Comparison of ENCODE assay signal across 1 cellular context in the genomic region with DNA sequence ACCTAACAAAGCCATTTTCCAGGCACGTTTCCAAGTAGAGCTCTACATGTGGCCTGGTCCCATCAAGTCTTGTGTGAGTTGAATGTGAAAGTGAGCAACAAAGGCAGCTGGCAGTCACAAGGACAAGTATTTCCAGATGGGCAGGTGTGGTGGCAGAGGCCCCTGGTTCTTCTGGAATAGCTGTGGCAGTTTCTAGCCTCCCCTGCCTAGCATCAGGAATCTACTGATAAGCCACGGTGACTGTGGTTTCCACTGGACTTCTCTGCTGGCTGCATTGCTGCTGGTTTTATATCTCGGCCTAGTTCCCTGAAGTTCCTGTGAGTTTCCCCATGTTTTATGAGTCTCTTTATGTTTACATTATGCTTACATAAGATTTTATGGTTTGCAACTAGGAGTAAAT.
TF ChIP-seq lines count a peak whose summit lies in the region.

No MANE protein-coding gene starts in this region.

TF ChIP-seq in HEK293, 187 proteins besides CTCF, POLR2A, EP300 and RAD21 (continued from another document):
- TF ChIP-seq PRDM10 (tag by site-specific recombination; IDR thresholded peaks at IDR 0.05): 0 out of 2 replicates have a peak, but pooled peaks have one; percentile 7
- TF ChIP-seq KLF10 (tag by site-specific recombination; IDR thresholded peaks at IDR 0.05): no peak
- no peak for TF ChIP-seq TCF7L2 (IDR thresholded peaks at IDR 0.05; ENCODE audit: borderline replicate concordance, low read depth, low read length)
- peak; percentile 40; the same call in 1 of the 2 replicates for TF ChIP-seq ZNF394 (tag by site-specific recombination; IDR thresholded peaks at IDR 0.05; ENCODE audit: borderline replicate concordance)
- TF ChIP-seq FEZF1 (tag by site-specific recombination; IDR thresholded peaks at IDR 0.05): peak; percentile 95
- TF ChIP-seq ZNF670 (tag by site-specific recombination; IDR thresholded peaks at IDR 0.05; ENCODE audit: low read depth): no peak
- 0 out of 2 replicates have a peak, but pooled peaks have one; percentile 20 for TF ChIP-seq ZNF660 (tag by site-specific recombination; IDR thresholded peaks at IDR 0.05)
- TF ChIP-seq ZNF239 (tag by site-specific recombination; IDR thresholded peaks at IDR 0.05): no peak
- peak; percentile 22 for TF ChIP-seq SETDB1 (IDR thresholded peaks at IDR 0.05; ENCODE audit: insufficient read length, low read length)
- TF ChIP-seq, protein P1, sequence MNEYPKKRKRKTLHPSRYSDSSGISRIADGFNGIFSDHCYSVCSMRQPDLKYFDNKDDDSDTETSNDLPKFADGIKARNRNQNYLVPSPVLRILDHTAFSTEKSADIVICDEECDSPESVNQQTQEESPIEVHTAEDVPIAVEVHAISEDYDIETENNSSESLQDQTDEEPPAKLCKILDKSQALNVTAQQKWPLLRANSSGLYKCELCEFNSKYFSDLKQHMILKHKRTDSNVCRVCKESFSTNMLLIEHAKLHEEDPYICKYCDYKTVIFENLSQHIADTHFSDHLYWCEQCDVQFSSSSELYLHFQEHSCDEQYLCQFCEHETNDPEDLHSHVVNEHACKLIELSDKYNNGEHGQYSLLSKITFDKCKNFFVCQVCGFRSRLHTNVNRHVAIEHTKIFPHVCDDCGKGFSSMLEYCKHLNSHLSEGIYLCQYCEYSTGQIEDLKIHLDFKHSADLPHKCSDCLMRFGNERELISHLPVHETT (tag by site-specific recombination; IDR thresholded peaks at IDR 0.05): no peak
- no peak for TF ChIP-seq ZNF37A (tag by site-specific recombination; IDR thresholded peaks at IDR 0.05)
- peak; percentile 34 for TF ChIP-seq ZIC2 (tag by site-specific recombination; IDR thresholded peaks at IDR 0.05)
- TF ChIP-seq ZBTB8A (tag by site-specific recombination; IDR thresholded peaks at IDR 0.05): 0 out of 2 replicates have a peak, but pooled peaks have one; percentile 24
- TF ChIP-seq ZNF707 (tag by site-specific recombination; IDR thresholded peaks at IDR 0.05): no peak
- no peak for TF ChIP-seq ZFP37 (tag by site-specific recombination; IDR thresholded peaks at IDR 0.05)
- peak; percentile 91 for TF ChIP-seq TRIM28 (IDR thresholded peaks at IDR 0.05; ENCODE audit: borderline replicate concordance, low read length)
- TF ChIP-seq, protein P2, sequence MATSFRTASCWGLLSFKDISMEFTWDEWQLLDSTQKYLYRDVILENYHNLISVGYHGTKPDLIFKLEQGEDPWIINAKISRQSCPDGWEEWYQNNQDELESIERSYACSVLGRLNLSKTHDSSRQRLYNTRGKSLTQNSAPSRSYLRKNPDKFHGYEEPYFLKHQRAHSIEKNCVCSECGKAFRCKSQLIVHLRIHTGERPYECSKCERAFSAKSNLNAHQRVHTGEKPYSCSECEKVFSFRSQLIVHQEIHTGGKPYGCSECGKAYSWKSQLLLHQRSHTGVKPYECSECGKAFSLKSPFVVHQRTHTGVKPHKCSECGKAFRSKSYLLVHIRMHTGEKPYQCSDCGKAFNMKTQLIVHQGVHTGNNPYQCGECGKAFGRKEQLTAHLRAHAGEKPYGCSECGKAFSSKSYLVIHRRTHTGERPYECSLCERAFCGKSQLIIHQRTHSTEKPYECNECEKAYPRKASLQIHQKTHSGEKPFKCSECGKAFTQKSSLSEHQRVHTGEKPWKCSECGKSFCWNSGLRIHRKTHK (tag by site-specific recombination; IDR thresholded peaks at IDR 0.05): no peak
- no peak for TF ChIP-seq PATZ1 (tag by site-specific recombination; IDR thresholded peaks at IDR 0.05)
- no peak for TF ChIP-seq ZNF214 (tag by site-specific recombination; IDR thresholded peaks at IDR 0.05; ENCODE audit: borderline replicate concordance)
- no peak for TF ChIP-seq ZNF114 (tag by site-specific recombination; IDR thresholded peaks at IDR 0.05)
- no peak for TF ChIP-seq ZNF280C (tag by site-specific recombination; IDR thresholded peaks at IDR 0.05)
- TF ChIP-seq ZNF530 (tag by site-specific recombination; IDR thresholded peaks at IDR 0.05; ENCODE audit: low read depth): no peak
- TF ChIP-seq, protein P3, sequence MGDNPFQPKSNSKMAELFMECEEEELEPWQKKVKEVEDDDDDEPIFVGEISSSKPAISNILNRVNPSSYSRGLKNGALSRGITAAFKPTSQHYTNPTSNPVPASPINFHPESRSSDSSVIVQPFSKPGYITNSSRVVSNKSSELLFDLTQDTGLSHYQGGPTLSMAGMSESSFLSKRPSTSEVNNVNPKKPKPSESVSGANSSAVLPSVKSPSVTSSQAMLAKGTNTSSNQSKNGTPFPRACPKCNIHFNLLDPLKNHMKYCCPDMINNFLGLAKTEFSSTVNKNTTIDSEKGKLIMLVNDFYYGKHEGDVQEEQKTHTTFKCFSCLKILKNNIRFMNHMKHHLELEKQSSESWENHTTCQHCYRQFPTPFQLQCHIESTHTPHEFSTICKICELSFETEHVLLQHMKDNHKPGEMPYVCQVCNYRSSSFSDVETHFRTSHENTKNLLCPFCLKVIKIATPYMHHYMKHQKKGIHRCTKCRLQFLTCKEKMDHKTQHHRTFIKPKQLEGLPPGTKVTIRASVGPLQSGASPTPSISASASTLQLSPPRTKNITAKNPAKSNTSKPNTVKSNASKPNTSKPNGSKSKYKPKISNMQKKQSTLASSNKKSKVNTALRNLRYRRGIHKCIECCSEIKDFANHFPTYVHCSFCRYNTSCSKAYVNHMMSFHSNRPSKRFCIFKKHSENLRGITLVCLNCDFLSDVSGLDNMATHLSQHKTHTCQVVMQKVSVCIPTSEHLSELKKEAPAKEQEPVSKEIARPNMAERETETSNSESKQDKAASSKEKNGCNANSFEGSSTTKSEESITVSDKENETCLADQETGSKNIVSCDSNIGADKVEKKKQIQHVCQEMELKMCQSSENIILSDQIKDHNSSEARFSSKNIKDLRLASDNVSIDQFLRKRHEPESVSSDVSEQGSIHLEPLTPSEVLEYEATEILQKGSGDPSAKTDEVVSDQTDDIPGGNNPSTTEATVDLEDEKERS (tag by site-specific recombination; IDR thresholded peaks at IDR 0.05): no peak
- no peak for TF ChIP-seq ZNF146 (tag by site-specific recombination; IDR thresholded peaks at IDR 0.05)
- TF ChIP-seq ZNF112 (tag by site-specific recombination; IDR thresholded peaks at IDR 0.05): no peak
- TF ChIP-seq, protein P4, sequence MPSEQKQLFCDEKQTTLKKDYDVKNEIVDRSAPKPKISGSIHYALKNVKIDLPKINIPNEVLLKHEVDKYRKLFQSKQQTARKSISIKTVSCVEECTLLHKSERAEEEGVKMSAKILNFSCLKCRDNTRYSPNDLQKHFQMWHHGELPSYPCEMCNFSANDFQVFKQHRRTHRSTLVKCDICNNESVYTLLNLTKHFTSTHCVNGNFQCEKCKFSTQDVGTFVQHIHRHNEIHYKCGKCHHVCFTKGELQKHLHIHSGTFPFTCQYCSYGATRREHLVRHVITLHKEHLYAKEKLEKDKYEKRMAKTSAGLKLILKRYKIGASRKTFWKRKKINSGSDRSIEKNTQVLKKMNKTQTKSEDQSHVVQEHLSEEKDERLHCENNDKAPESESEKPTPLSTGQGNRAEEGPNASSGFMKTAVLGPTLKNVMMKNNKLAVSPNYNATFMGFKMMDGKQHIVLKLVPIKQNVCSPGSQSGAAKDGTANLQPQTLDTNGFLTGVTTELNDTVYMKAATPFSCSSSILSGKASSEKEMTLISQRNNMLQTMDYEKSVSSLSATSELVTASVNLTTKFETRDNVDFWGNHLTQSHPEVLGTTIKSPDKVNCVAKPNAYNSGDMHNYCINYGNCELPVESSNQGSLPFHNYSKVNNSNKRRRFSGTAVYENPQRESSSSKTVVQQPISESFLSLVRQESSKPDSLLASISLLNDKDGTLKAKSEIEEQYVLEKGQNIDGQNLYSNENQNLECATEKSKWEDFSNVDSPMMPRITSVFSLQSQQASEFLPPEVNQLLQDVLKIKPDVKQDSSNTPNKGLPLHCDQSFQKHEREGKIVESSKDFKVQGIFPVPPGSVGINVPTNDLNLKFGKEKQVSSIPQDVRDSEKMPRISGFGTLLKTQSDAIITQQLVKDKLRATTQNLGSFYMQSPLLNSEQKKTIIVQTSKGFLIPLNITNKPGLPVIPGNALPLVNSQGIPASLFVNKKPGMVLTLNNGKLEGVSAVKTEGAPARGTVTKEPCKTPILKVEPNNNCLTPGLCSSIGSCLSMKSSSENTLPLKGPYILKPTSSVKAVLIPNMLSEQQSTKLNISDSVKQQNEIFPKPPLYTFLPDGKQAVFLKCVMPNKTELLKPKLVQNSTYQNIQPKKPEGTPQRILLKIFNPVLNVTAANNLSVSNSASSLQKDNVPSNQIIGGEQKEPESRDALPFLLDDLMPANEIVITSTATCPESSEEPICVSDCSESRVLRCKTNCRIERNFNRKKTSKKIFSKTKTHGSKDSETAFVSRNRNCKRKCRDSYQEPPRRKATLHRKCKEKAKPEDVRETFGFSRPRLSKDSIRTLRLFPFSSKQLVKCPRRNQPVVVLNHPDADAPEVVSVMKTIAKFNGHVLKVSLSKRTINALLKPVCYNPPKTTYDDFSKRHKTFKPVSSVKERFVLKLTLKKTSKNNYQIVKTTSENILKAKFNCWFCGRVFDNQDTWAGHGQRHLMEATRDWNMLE (tag by site-specific recombination; conservative IDR thresholded peaks at IDR 0.05; ENCODE audit: low read depth): no peak
